8 cellular contexts compared by ENCODE assay signal in the genomic region with DNA sequence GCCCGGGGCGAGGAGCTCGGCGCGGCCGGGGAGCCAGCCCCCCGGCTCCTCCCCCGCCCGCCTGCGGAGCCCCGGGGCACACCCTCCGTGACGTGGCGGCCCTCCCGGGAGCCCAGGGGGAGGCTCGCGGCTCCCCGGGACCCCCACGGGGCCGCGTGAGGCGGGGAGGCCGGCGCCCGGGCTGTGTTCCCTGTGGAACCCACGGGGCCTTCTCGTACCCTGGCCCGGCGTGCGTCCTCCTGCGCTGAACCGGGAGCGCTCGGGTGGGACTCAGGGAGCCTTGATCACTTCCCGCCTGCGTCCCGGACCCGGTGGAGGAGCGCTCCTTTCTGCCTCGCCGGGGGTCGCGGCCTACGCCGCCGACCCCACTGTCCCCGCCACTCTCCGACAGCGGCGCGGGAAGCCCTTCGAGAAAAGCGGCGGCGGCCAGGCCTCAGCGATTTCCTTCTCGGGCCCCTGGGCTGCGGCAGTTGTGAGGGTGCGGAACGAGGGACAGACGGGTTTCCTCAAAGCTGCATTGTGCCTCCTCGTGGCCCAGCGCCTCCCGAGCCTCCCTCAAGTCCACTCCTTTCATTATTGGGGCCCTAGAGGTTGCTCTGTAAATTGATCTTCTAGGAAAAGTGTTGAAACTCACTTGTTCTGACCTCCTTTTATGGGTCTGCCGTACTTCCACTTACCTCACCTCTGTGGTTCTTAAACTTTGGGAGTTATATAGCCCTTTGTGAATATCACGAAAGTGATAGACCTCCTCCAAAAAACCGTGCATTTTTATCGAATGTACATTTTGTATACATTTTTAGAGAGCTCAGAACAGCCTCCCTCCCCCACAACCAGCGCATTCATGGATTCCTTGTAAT. TPM values are rescaled to one million over a fixed set of nuclear protein-coding genes. Genes with fewer than 3 reads are reported as not detected.
DNase-seq lines count a peak whose midpoint lies in the region; ATAC-seq, FAIRE-seq and TF ChIP-seq lines count a peak whose summit lies in the region.

No MANE protein-coding gene starts in this region.

- peak; percentile 78 for ATAC-seq in GM21423 (IDR thresholded peaks at IDR 0.05; ENCODE audit: unreplicated experiment)
- ATAC-seq in foreskin keratinocyte: peak; percentile 80

- H3K27ac ChIP-seq in HUES48 (ENCODE audit: low read depth, low read length) (peak overlapping the region; percentile 96), foreskin keratinocyte (peak overlapping the region; percentile 95), neuronal stem cell (replicated peaks; ENCODE audit: low read length) (peak overlapping the region; percentile 88), subcutaneous abdominal adipose tissue (ENCODE audit: low read depth, low read length) (peak overlapping the region; percentile 98)

- H2BK5ac ChIP-seq in neuronal stem cell (ENCODE audit: low read length): peak overlapping the region; percentile 59

- peak overlapping the region; percentile 73 for H2AK5ac ChIP-seq in neuronal stem cell (ENCODE audit: low read depth, low read length)

- H3K79me1 ChIP-seq in neuronal stem cell (ENCODE audit: low read depth, low read length): no peaks in the 10 kb centered on the region

- FAIRE-seq in RCC 7860 (lab: Jason Lieb, UNC): no peak

- peak; percentile 66 for TF ChIP-seq CTCF in foreskin keratinocyte (conservative IDR thresholded peaks at IDR 0.05)

- H3K4ac ChIP-seq in neuronal stem cell (ENCODE audit: low read length): no peak overlapping the region

- no CpG with 5 or more reads among the region's 69 CpGs for WGBS in neuronal stem cell (ENCODE audit: extremely low coverage in 2 of 2, insufficient read length in 2 of 2, insufficient replicate concordance in 1 of 2), 2 donors

- no peak overlapping the region for H4K91ac ChIP-seq in neuronal stem cell (ENCODE audit: low read depth, low read length, poor library complexity)

- H3K4me2 ChIP-seq in neuronal stem cell (ENCODE audit: insufficient read depth, low read length, poor library complexity, severe bottlenecking): peak overlapping the region; percentile 70

- H3K36me3 ChIP-seq in HUES48 (ENCODE audit: control insufficient read depth, insufficient read depth, low read length) (peaks cover 38% of the 10 kb centered on the region), neuronal stem cell (replicated peaks in 1 of 2; ENCODE audit: control insufficient read depth in 2 of 2, insufficient read depth in 2 of 2, low read length in 2 of 2) (peaks cover 7 to 34% of the 10 kb centered on the region in 2 donors), subcutaneous abdominal adipose tissue (ENCODE audit: control insufficient read depth in 5 of 5, insufficient read depth in 5 of 5, low read length in 5 of 5) (peaks cover 0 to 6% (median 4%) of the 10 kb centered on the region in 5 donors)

- H2AFZ ChIP-seq in neuronal stem cell (ENCODE audit: low read length): peak overlapping the region; percentile 95

- H3K4me1 ChIP-seq in HUES48 (ENCODE audit: control insufficient read depth, insufficient read depth, low read length): peaks cover 15% of the 10 kb centered on the region; the same call in 1 of the 2 replicates
- H3K4me1 ChIP-seq in foreskin keratinocyte: peaks cover 4% of the 10 kb centered on the region
- H3K4me1 ChIP-seq in neuronal stem cell (ENCODE audit: control insufficient read depth in 2 of 2, insufficient read depth in 1 of 2, low read depth in 1 of 2, low read length in 2 of 2): no peaks in the 10 kb centered on the region
- H3K4me1 ChIP-seq in subcutaneous abdominal adipose tissue (ENCODE audit: control insufficient read depth in 5 of 5, insufficient read depth in 5 of 5, low read length in 5 of 5): peaks cover 4 to 20% (median 17%) of the 10 kb centered on the region in 5 donors

- H3K18ac ChIP-seq in neuronal stem cell (ENCODE audit: low read length): peak overlapping the region; percentile 97

- H2BK12ac ChIP-seq in neuronal stem cell (ENCODE audit: low read length): no peak overlapping the region

- no peaks in the 10 kb centered on the region for H3K9me3 ChIP-seq in HUES48 (ENCODE audit: control insufficient read depth, insufficient read depth, low read length)
- no peaks in the 10 kb centered on the region for H3K9me3 ChIP-seq in neuronal stem cell (replicated peaks in 1 of 2; ENCODE audit: control insufficient read depth in 2 of 2, insufficient read depth in 1 of 2, low read depth in 1 of 2, low read length in 2 of 2)
- H3K9me3 ChIP-seq in subcutaneous abdominal adipose tissue (ENCODE audit: control insufficient read depth in 5 of 5, low read length in 5 of 5): no peaks in the 10 kb centered on the region

- H3K23ac ChIP-seq in neuronal stem cell (ENCODE audit: low read depth, low read length, poor library complexity): peak overlapping the region; percentile 94

- H3K14ac ChIP-seq in neuronal stem cell (ENCODE audit: low read length): no peak overlapping the region

- peak overlapping the region; percentile 23 for H4K8ac ChIP-seq in neuronal stem cell (ENCODE audit: low read depth, low read length)

- H2BK15ac ChIP-seq in neuronal stem cell (ENCODE audit: low read length): peak overlapping the region; percentile 41

- H3K4me3 ChIP-seq in HUES48 (ENCODE audit: low read depth, low read length) (peak overlapping the region; percentile 74), neuronal stem cell (ENCODE audit: low read length in 2 of 2) (peak overlapping the region; percentile 78 to 92), subcutaneous abdominal adipose tissue (ENCODE audit: low read depth in 1 of 5, low read length in 5 of 5) (peak overlapping the region; percentile 72 to 82 (median 77))

- H2BK120ac ChIP-seq in neuronal stem cell (ENCODE audit: low read depth, low read length): no peak overlapping the region

- H3K27me3 ChIP-seq in HUES48 (ENCODE audit: control insufficient read depth, insufficient read depth, low read length): no peaks in the 10 kb centered on the region
- no peaks in the 10 kb centered on the region for H3K27me3 ChIP-seq in foreskin keratinocyte
- H3K27me3 ChIP-seq in neuronal stem cell (ENCODE audit: control insufficient read depth in 3 of 3, insufficient read depth in 3 of 3, low read depth in 1 of 3, low read length in 3 of 3): no peaks in the 10 kb centered on the region
- H3K27me3 ChIP-seq in subcutaneous abdominal adipose tissue (ENCODE audit: control insufficient read depth in 5 of 5, insufficient read depth in 4 of 5, low read length in 5 of 5): no peaks in the 10 kb centered on the region

- H3K9ac ChIP-seq in HUES48 (ENCODE audit: low read depth, low read length) (peak overlapping the region; percentile 98), neuronal stem cell (ENCODE audit: low read depth, low read length, poor library complexity) (peak overlapping the region; percentile 98), subcutaneous abdominal adipose tissue (ENCODE audit: low read length in 5 of 5) (peak overlapping the region; percentile 95 to 99 (median 97))

- DNase-seq in DMS53 treated with DMSO at 0.1 percent for 48 hours (lab: John Stamatoyannopoulos, UW; ENCODE audit: unreplicated experiment) (peak; percentile 6), RCC 7860 (ENCODE audit: low spot score) (peak; percentile 64), activated gamma-delta T cell (lab: John Stamatoyannopoulos, UW) (peak; percentile 75), foreskin keratinocyte (peak; percentile 48 to 73), neuronal stem cell (ENCODE audit: low spot score) (peak; percentile 56)

RNA-seq across cellular contexts. Expression of gene LIG3, which starts 0.6 kb away (rescaled TPM):
- total RNA-seq in foreskin keratinocyte: 27.7 and 28.0 TPM in 2 replicates
- polyA plus RNA-seq in foreskin keratinocyte: 9.7 and 10.9 TPM in 2 replicates
- polyA plus RNA-seq in neuronal stem cell (2013, experiment 1 of 2): 43.3 TPM
- polyA plus RNA-seq in neuronal stem cell (2013, experiment 2 of 2): 47.2 TPM

RNA-seq across cellular contexts. Expression of gene ZNF830, which starts 19.6 kb away (rescaled TPM):
- 9.0 and 9.9 TPM in 2 replicates for total RNA-seq in foreskin keratinocyte
- polyA plus RNA-seq in foreskin keratinocyte: 6.5 and 9.1 TPM in 2 replicates
- 12.3 TPM for polyA plus RNA-seq in neuronal stem cell (2013, experiment 1 of 2)
- polyA plus RNA-seq in neuronal stem cell (2013, experiment 2 of 2): 13.6 TPM

RNA-seq across cellular contexts. Expression of gene CCT6B, which starts 19.6 kb away (rescaled TPM):
- total RNA-seq in foreskin keratinocyte: 0.48 and 0.60 TPM in 2 replicates
- 0.25 TPM in 2 replicates for polyA plus RNA-seq in foreskin keratinocyte
- 3.0 TPM for polyA plus RNA-seq in neuronal stem cell (2013, experiment 1 of 2)
- 2.5 TPM for polyA plus RNA-seq in neuronal stem cell (2013, experiment 2 of 2)

Comparison
In these comparisons a context has a peak if more than half of its experiments do, and no peak if none do; other contexts are left out.
1. Peak in every context shown above with its lines: DNase-seq, ATAC-seq, H3K4me3 ChIP-seq and H3K27ac ChIP-seq.
2. DNase-seq: peak in every context shown above with its lines; median percentile 75 in activated gamma-delta T cell; 64 in RCC 7860; 60 in foreskin keratinocyte; 56 in neuronal stem cell; 6 in DMS53 treated with DMSO at 0.1 percent for 48 hours.